ENCODE assay signal across 8 cellular contexts in the genomic region with DNA sequence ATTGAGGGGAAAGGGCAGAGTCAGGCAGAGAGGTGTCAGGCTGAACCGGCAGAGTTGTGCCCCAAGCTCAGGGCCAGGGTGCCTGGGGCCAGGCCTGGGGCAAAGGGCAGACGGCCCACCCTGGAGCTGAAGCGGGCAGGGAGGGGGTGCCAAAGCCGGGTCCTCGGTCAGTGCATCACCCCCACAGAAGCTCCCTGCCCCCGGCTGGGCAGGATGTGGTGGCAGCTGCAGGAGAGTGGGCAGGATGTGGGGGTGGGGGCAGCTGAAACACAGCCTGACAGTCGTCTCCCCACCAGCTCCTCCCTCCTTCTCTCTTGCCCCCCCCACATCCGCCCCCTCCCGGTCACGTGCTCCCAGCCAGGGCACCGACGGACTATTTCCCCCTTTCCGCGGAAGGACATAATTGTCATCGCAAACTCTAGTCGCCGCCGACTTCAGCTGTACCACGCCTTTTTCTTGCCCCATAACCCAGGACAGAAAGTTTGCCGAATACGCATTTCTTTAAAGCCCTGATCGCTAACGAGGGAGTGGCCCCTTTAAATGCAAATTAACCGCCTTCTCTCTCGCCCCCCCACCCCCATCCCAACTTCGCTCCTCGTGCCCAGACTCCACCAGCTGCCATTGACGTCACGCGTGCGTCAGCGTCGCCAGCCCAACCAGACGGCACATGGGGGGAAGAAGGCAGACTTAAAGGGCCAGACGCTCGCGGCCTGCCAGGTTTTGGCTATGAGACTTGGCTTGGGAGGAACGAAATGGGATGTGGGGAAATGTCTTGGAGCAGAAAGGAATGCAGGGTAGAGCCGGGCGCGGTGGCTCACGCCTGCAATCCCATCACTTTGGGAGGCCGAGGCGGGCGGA.
DNase-seq lines count a peak whose midpoint lies in the region; ATAC-seq and TF ChIP-seq lines count a peak whose summit lies in the region.

No MANE protein-coding gene starts in this region.

- no peak for TF ChIP-seq CTCF in 22Rv1 (IDR thresholded peaks at IDR 0.05)

- ATAC-seq in GM18861 (IDR thresholded peaks at IDR 0.05; ENCODE audit: unreplicated experiment) (peak; percentile 31), HG03159 (IDR thresholded peaks at IDR 0.05; ENCODE audit: unreplicated experiment) (peak; percentile 42)

- peak overlapping the region; percentile 93 for H3K27ac ChIP-seq in 22Rv1
- peak overlapping the region; percentile 99 for H3K27ac ChIP-seq in caudate nucleus (ENCODE audit: low read depth, low read length)

- DNase-seq in NCI-H345 (lab: John Stamatoyannopoulos, UW) (peak; percentile 100), caudate nucleus (lab: John Stamatoyannopoulos, UW) (peak; percentile 79 to 99 (median 96)), inferior parietal cortex (ENCODE audit: extremely low spot score) (peak; percentile 95), smooth muscle cell of the brain vasculature (ENCODE audit: low read depth, low spot score) (peak; percentile 99)
- DNase-seq in activated CD4-positive, CD25-positive, alpha-beta regulatory T cell (lab: John Stamatoyannopoulos, UW), result peak; percentile 92 to 94 (median 94)

Comparison
In these comparisons a context has a peak if more than half of its experiments do, and no peak if none do; other contexts are left out.
1. Peak in every context shown above with its lines: DNase-seq, ATAC-seq and H3K27ac ChIP-seq.